ENCODE assay signal across 9 cellular contexts in the genomic region with DNA sequence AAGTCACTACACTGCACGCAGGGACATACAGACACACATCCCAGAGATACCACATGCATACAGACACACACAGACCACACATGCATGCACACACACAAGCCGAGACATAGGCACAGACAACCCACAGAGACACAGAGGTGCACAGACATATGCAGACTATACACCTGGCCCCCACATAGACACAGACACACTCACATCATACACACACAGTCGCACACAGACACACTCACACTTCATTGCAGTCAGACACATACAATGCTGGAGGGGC. TPM values are rescaled to one million over a fixed set of nuclear protein-coding genes. Genes with fewer than 3 reads are reported as not detected.
DNase-seq lines count a peak whose midpoint lies in the region; ATAC-seq and TF ChIP-seq lines count a peak whose summit lies in the region.
"Had no signal": no experiment of that assay in that cellular context is flagged by ENCODE, and none has a peak within 500 bp of the region (broad histone marks: within the 10 kb centered on the region; RNA-seq: fewer than 3 reads in every experiment).

No MANE protein-coding gene starts in this region.

- 52 to 70% (median 64%) methylated on average over 2 to 3 of the region's 3 CpGs for WGBS in heart left ventricle, 4 donors

- peak overlapping the region in 4 of 5 experiments; percentile 6 to 90 (median 64) for H3K27ac Mint-ChIP-seq in brain

- H3K4me3 Mint-ChIP-seq in brain: peak overlapping the region; percentile 77 to 85 (median 81)

- intact Hi-C loops in heart left ventricle (cut with DNase I): loop anchor here in 9 of 10 donors (1.0 to 10.0 kb wide), 12 partner anchors 35 to 249 kb away; a partner anchor contains a TSS
- intact Hi-C loops in Right ventricle myocardium superior (cut with DNase I): loop anchor here (5.0 kb wide), 2 partner anchors 126 to 151 kb away; a partner anchor contains a TSS
- intact Hi-C loops in uterus (cut with DNase I; ENCODE audit: low total_unique reads): no loop called here

- no peak for ATAC-seq in heart left ventricle
- no peak for ATAC-seq in Right ventricle myocardium superior (ENCODE audit: poor library complexity)

- H3K9me3 ChIP-seq in heart left ventricle (peaks cover 0 to 17% (median 5%) of the 10 kb centered on the region in 12 donors), mucosa of stomach (ENCODE audit: control insufficient read depth, low read length) (no peaks in the 10 kb centered on the region), uterus (no peaks in the 10 kb centered on the region)

- peak overlapping the region in 10 of 12 donors; percentile 47 to 97 (median 92) for H3K27ac ChIP-seq in heart left ventricle
- no peak overlapping the region for H3K27ac ChIP-seq in uterus

- peak overlapping the region; percentile 15 for H3K9ac ChIP-seq in mucosa of stomach (ENCODE audit: low read length)

- H3K4me1 Mint-ChIP-seq in brain: peaks cover 37% of the 10 kb centered on the region

- peaks cover 25% of the 10 kb centered on the region for H3K27me3 Mint-ChIP-seq in brain

- H3K36me3 ChIP-seq in heart left ventricle: peaks cover 0 to 21% (median 8%) of the 10 kb centered on the region in 9 donors
- H3K36me3 ChIP-seq in mucosa of stomach (ENCODE audit: control insufficient read depth, insufficient read depth, low read length): no peaks in the 10 kb centered on the region
- H3K36me3 ChIP-seq in uterus: no peaks in the 10 kb centered on the region

- H3K4me1 ChIP-seq in heart left ventricle: peaks cover 0 to 42% (median 23%) of the 10 kb centered on the region in 12 donors
- peaks cover 32% of the 10 kb centered on the region for H3K4me1 ChIP-seq in mucosa of stomach (ENCODE audit: control insufficient read depth, insufficient read depth, low read length)
- H3K4me1 ChIP-seq in uterus: no peaks in the 10 kb centered on the region

- H3K27me3 ChIP-seq in heart left ventricle (no peaks in the 10 kb centered on the region), mucosa of stomach (ENCODE audit: control insufficient read depth, insufficient read depth, low read length) (no peaks in the 10 kb centered on the region), uterus (no peaks in the 10 kb centered on the region)

- H3K4me3 ChIP-seq in heart left ventricle (peak overlapping the region in 11 of 12 donors; percentile 67 to 99 (median 87)), mucosa of stomach (ENCODE audit: low read length) (no peak overlapping the region), uterus (peak overlapping the region; percentile 40 to 58)

- no peaks in the 10 kb centered on the region for H3K36me3 Mint-ChIP-seq in brain

- TF ChIP-seq POLR2A in heart left ventricle (IDR thresholded peaks at IDR 0.05): no peak
- TF ChIP-seq POLR2A in uterus (IDR thresholded peaks at IDR 0.05): no peak

- DNase-seq in heart left ventricle: no peak
- DNase-seq in Right ventricle myocardium superior: no peak
- DNase-seq in uterus: no peak
- DNase-seq in OCI-M2 (lab: John Stamatoyannopoulos, UW; ENCODE audit: unreplicated experiment): no peak
- no peak for DNase-seq in NCI-H82 (lab: John Stamatoyannopoulos, UW)
- no peak for DNase-seq in effector CD4-positive, alpha-beta T cell
- DNase-seq: NK-92 treated with Interleukin-12 subunit alpha and Interleukin-12 subunit beta, amount 100 ng/mL, for 24 hours had no signal

- peaks cover 7 to 31% (median 17%) of the 10 kb centered on the region in 5 experiments for H3K9me3 Mint-ChIP-seq in brain

- TF ChIP-seq CTCF in heart left ventricle (IDR thresholded peaks at IDR 0.05) (no peak), brain (conservative IDR thresholded peaks at IDR 0.05) (no peak), uterus (IDR thresholded peaks at IDR 0.05) (peak in 1 of 4 experiments; percentile 1)

RNA-seq across cellular contexts. Expression of a gene that starts 1.2 kb away (rescaled TPM):
- 100 to 1,000 TPM in 1 of 9 donors, 10 to 100 TPM in 8; 41.8 to 119 (median 78.9) TPM for total RNA-seq in heart left ventricle
- polyA plus RNA-seq in heart left ventricle: 10 to 100 TPM; 38.5 to 90.7 TPM
- total RNA-seq in Right ventricle myocardium superior: 83.5 TPM
- polyA plus RNA-seq in brain (ENCODE audit: insufficient read depth, low read depth, low replicate concordance): 58.2 TPM
- total RNA-seq in uterus: 10 to 100 TPM; 12.6 to 44.8 (median 32.3) TPM

Comparison
In these comparisons a context has a peak if more than half of its experiments do, and no peak if none do; other contexts are left out.
1. H3K27ac ChIP-seq: peak in heart left ventricle (10 of 12); none in uterus (0 of 2).